ENCODE assay signal across 21 cellular contexts in the genomic region with DNA sequence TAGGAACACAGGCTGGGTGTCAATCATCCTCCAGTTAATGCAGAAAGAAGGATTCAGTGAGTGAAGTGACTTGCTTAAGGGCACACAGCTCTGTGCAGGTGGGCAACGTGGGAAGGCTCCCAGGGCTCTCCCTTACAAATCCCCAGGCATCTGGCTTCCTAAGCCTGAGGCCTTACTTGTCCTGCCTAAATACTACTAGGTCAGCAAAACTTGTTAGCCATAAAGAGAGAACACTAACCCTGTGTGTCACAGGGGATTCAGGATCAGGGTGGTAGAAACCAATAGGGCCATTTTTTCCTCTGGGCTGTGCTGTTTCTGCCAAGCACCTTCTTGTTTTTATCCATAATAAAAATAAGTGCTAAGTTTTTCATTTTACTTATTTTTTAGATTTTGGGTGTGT. TPM values are rescaled to one million over a fixed set of nuclear protein-coding genes. Genes with fewer than 3 reads are reported as not detected.
DNase-seq lines count a peak whose midpoint lies in the region; ATAC-seq, FAIRE-seq and TF ChIP-seq lines count a peak whose summit lies in the region.
"Had no signal": no experiment of that assay in that cellular context is flagged by ENCODE, and none has a peak within 500 bp of the region (broad histone marks: within the 10 kb centered on the region; RNA-seq: fewer than 3 reads in every experiment).

No MANE protein-coding gene starts in this region.

- intact Hi-C loops in activated CD4-positive, alpha-beta T cell treated with anti-CD3 and anti-CD28 coated beads, Interleukin-2, amount 10 ng/mL, durations not matched to agents 24 days and 14 days (cut with micrococcal nuclease), result no loop called here
- intact Hi-C loops in naive thymus-derived CD4-positive, alpha-beta T cell (cut with micrococcal nuclease), result no loop called here

- no peak for FAIRE-seq in A549 (lab: Jason Lieb, UNC)
- FAIRE-seq in bronchial epithelial cell (lab: Jason Lieb, UNC), result no peak
- FAIRE-seq: G401.6 had no signal

- peaks cover 21% of the 10 kb centered on the region for H3K4me1 Mint-ChIP-seq in mesothelial cell of epicardium
- H3K4me1 Mint-ChIP-seq in activated CD4-positive, alpha-beta T cell treated with anti-CD3 and anti-CD28 coated beads, Interleukin-2, amount 10 ng/mL, durations not matched to agents 24 days and 14 days, result no peaks in the 10 kb centered on the region
- peaks cover 0 to 6% (median 4%) of the 10 kb centered on the region in 7 donors for H3K4me1 Mint-ChIP-seq in naive thymus-derived CD4-positive, alpha-beta T cell
- H3K4me1 Mint-ChIP-seq: H9 had no signal

- H3K4me1 ChIP-seq in A549, result peaks cover 23% of the 10 kb centered on the region
- peaks cover 0 to 5% of the 10 kb centered on the region in 2 donors for H3K4me1 ChIP-seq in naive thymus-derived CD4-positive, alpha-beta T cell (ENCODE audit: control insufficient read depth in 2 of 2, insufficient read depth in 2 of 2, low read length in 2 of 2)

- TF ChIP-seq CTCF in A549 (IDR thresholded peaks at IDR 0.05), result no peak
- TF ChIP-seq CTCF in bronchial epithelial cell (IDR thresholded peaks at IDR 0.05; ENCODE audit: insufficient read depth, low read length, severe bottlenecking), result no peak
- no peak for TF ChIP-seq CTCF in mesothelial cell of epicardium (IDR thresholded peaks at IDR 0.05; ENCODE audit: unreplicated experiment)

- H3K36me3 Mint-ChIP-seq in mesothelial cell of epicardium, result no peaks in the 10 kb centered on the region
- no peaks in the 10 kb centered on the region for H3K36me3 Mint-ChIP-seq in activated CD4-positive, alpha-beta T cell treated with anti-CD3 and anti-CD28 coated beads, Interleukin-2, amount 10 ng/mL, durations not matched to agents 24 days and 14 days (ENCODE audit: low read depth)
- H3K36me3 Mint-ChIP-seq in naive thymus-derived CD4-positive, alpha-beta T cell, result no peaks in the 10 kb centered on the region

- no peaks in the 10 kb centered on the region for H3K27me3 ChIP-seq in bronchial epithelial cell (ENCODE audit: control insufficient read depth, insufficient read depth, low read length)
- no peaks in the 10 kb centered on the region for H3K27me3 ChIP-seq in naive thymus-derived CD4-positive, alpha-beta T cell (ENCODE audit: control insufficient read depth in 2 of 2, insufficient read depth in 2 of 2, low read length in 2 of 2)

- WGBS in A549 (ENCODE audit: missing lambda C conversion rate), result 78% methylated on average over 1 of the region's 1 CpG

- H3K4me2 ChIP-seq in A549, result peak overlapping the region; percentile 73

- CTCF ChIA-PET in A549 (lab: Yijun Ruan, JAX) (interaction anchor here (1.0 to 1.7 kb wide), 2 partner anchors 33 to 339 kb away, joined by 3 to 4 read pairs; no protein-coding TSS in a partner anchor), HEK293T (lab: Yijun Ruan, JAX) (interaction anchor here (0.8 kb wide), 1 partner anchor 227 kb away, joined by 3 read pairs; no protein-coding TSS in a partner anchor)
- CTCF ChIA-PET in naive thymus-derived CD4-positive, alpha-beta T cell (lab: Charles Lee), result no interaction called here

- DNase-seq in A549 (ENCODE audit: low read depth in 1 of 2, low spot score in 1 of 2) (no peak), HEK293T (ENCODE audit: extremely low spot score) (no peak), bronchial epithelial cell (ENCODE audit: low read depth) (peak; percentile 10), mesothelial cell of epicardium (ENCODE audit: low spot score in 2 of 2, unreplicated experiment in 2 of 2) (no peak), NCI-H2196 (lab: John Stamatoyannopoulos, UW; ENCODE audit: unreplicated experiment) (no peak)
- no peak for DNase-seq in activated CD4-positive, alpha-beta T cell treated with anti-CD3 and anti-CD28 coated beads, Interleukin-2, amount 10 ng/mL, durations not matched to agents 24 days and 14 days
- no peak for DNase-seq in naive thymus-derived CD4-positive, alpha-beta T cell
- DNase-seq: AML-193; DMS 273 treated with DMSO at 0.1 percent for 48 hours; DND-41; Kasumi-1; MM.1S; NCI-H1092 treated with DMSO at 0.1 percent for 48 hours; NCI-H2081 treated with DMSO at 0.1 percent for 48 hours; NCI-H510A; NCI-H748 treated with DMSO at 0.1 percent for 48 hours; NK-92 treated with Interleukin-12 subunit alpha and Interleukin-12 subunit beta, amount 100 ng/mL, for 24 hours had no signal

- peaks cover 4% of the 10 kb centered on the region for H3K9me3 Mint-ChIP-seq in mesothelial cell of epicardium
- peaks cover 3% of the 10 kb centered on the region for H3K9me3 Mint-ChIP-seq in activated CD4-positive, alpha-beta T cell treated with anti-CD3 and anti-CD28 coated beads, Interleukin-2, amount 10 ng/mL, durations not matched to agents 24 days and 14 days
- peaks cover 0 to 10% (median 3%) of the 10 kb centered on the region in 11 donors for H3K9me3 Mint-ChIP-seq in naive thymus-derived CD4-positive, alpha-beta T cell

- H3K4me3 ChIP-seq in A549 (no peak overlapping the region), bronchial epithelial cell (ENCODE audit: low read depth, low read length) (no peak overlapping the region)
- no peak overlapping the region for H3K4me3 ChIP-seq in naive thymus-derived CD4-positive, alpha-beta T cell (ENCODE audit: low read length)

- TF ChIP-seq POLR2A in A549 (IDR thresholded peaks at IDR 0.05; ENCODE audit: low read length), result no peak

- no peaks in the 10 kb centered on the region for H3K36me3 ChIP-seq in bronchial epithelial cell (ENCODE audit: control insufficient read depth, insufficient read depth, low read length)
- no peaks in the 10 kb centered on the region for H3K36me3 ChIP-seq in naive thymus-derived CD4-positive, alpha-beta T cell (ENCODE audit: control insufficient read depth in 2 of 3, insufficient read depth in 3 of 3, low read length in 3 of 3)

- H3K4me3 Mint-ChIP-seq in mesothelial cell of epicardium, result no peak overlapping the region
- H3K4me3 Mint-ChIP-seq in activated CD4-positive, alpha-beta T cell treated with anti-CD3 and anti-CD28 coated beads, Interleukin-2, amount 10 ng/mL, durations not matched to agents 24 days and 14 days, result no peak overlapping the region
- no peak overlapping the region for H3K4me3 Mint-ChIP-seq in naive thymus-derived CD4-positive, alpha-beta T cell
- H3K4me3 Mint-ChIP-seq: H9 had no signal

- peaks cover under 1% of the 10 kb centered on the region for H3K27me3 Mint-ChIP-seq in mesothelial cell of epicardium (ENCODE audit: low read depth)
- H3K27me3 Mint-ChIP-seq in activated CD4-positive, alpha-beta T cell treated with anti-CD3 and anti-CD28 coated beads, Interleukin-2, amount 10 ng/mL, durations not matched to agents 24 days and 14 days, result no peaks in the 10 kb centered on the region
- H3K27me3 Mint-ChIP-seq in naive thymus-derived CD4-positive, alpha-beta T cell, result peaks cover 0 to 9% (median 0%) of the 10 kb centered on the region in 5 donors

- POLR2A ChIA-PET in A549 (lab: Yijun Ruan, JAX) (no interaction called here), HEK293T (lab: Yijun Ruan, JAX) (no interaction called here)
- POLR2A ChIA-PET in naive thymus-derived CD4-positive, alpha-beta T cell (lab: Charles Lee), result no interaction called here

- H3K27ac ChIP-seq in A549, result peak overlapping the region; percentile 62 to 71; a peak in 3 of 6 replicates
- no peak overlapping the region for H3K27ac ChIP-seq in naive thymus-derived CD4-positive, alpha-beta T cell (ENCODE audit: low read depth, low read length)
- H3K27ac ChIP-seq: C4-2B had no signal

- H3K9me3 ChIP-seq in A549, result no peaks in the 10 kb centered on the region
- no peaks in the 10 kb centered on the region for H3K9me3 ChIP-seq in naive thymus-derived CD4-positive, alpha-beta T cell (ENCODE audit: control insufficient read depth in 2 of 3, low read length in 3 of 3)

- TF ChIP-seq RAD21 in A549 (conservative IDR thresholded peaks at IDR 0.05 in 1 of 2, IDR thresholded peaks at IDR 0.05 in 1 of 2), result no peak

- H3K27ac Mint-ChIP-seq in mesothelial cell of epicardium, result peak overlapping the region; percentile 49
- H3K27ac Mint-ChIP-seq in activated CD4-positive, alpha-beta T cell treated with anti-CD3 and anti-CD28 coated beads, Interleukin-2, amount 10 ng/mL, durations not matched to agents 24 days and 14 days, result no peak overlapping the region
- no peak overlapping the region for H3K27ac Mint-ChIP-seq in naive thymus-derived CD4-positive, alpha-beta T cell
- H3K27ac Mint-ChIP-seq: H9 had no signal

- no peak for TF ChIP-seq EP300 in A549 (IDR thresholded peaks at IDR 0.05)

- no peak; a peak in 1 of 6 replicates for ATAC-seq in A549
- no peak for ATAC-seq in naive thymus-derived CD4-positive, alpha-beta T cell

TF ChIP-seq in A549, 52 proteins besides CTCF, POLR2A, EP300 and RAD21 (continues in another document):
- TF ChIP-seq BHLHE40 (IDR thresholded peaks at IDR 0.05; ENCODE audit: low read depth, low read length) (no peak), ZC3H11A (IDR thresholded peaks at IDR 0.05) (no peak)
- TF ChIP-seq, protein P1, sequence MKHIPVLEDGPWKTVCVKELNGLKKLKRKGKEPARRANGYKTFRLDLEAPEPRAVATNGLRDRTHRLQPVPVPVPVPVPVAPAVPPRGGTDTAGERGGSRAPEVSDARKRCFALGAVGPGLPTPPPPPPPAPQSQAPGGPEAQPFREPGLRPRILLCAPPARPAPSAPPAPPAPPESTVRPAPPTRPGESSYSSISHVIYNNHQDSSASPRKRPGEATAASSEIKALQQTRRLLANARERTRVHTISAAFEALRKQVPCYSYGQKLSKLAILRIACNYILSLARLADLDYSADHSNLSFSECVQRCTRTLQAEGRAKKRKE (CRISPR knock-in tag; IDR thresholded peaks at IDR 0.05; ENCODE audit: low read depth), result no peak

TF ChIP-seq in HEK293T, 16 proteins besides CTCF, POLR2A, EP300 and RAD21 (continues in another document):
- TF ChIP-seq NFRKB (IDR thresholded peaks at IDR 0.05), result no peak

RNA-seq across cellular contexts. Expression of a gene that starts 55.0 kb away (rescaled TPM):
- polyA plus RNA-seq in A549 (2011; rRNA removed), result 0.97 and 1.2 TPM in 2 replicates
- polyA plus RNA-seq in A549 (2012; cell fraction: cytosol; rRNA removed), result 0.70 and 1.2 TPM in 2 replicates
- polyA plus RNA-seq in A549 (2012; cell fraction: nucleus; rRNA removed), result 2.2 and 2.5 TPM in 2 replicates
- polyA plus RNA-seq in A549 (2017; fragmentation: RNase III; extraction: RNeasy Plus Mini Kit Qiagen cat#74134 plus additional on column Dnase treatment), result 1.3 to 1.6 TPM (median 1.4 TPM) in 3 replicates
- 0.37 and 0.78 TPM in 2 replicates for polyA minus RNA-seq in A549 (2011; rRNA and poly(A)+ RNA removed)
- total RNA-seq in bronchial epithelial cell, result 2.9 and 3.1 TPM in 2 replicates
- 99.0 to 108 TPM (median 106 TPM) in 3 replicates for total RNA-seq in mesothelial cell of epicardium
- not detected in 2 replicates for total RNA-seq in activated CD4-positive, alpha-beta T cell treated with anti-CD3 and anti-CD28 coated beads, Interleukin-2, amount 10 ng/mL, durations not matched to agents 24 days and 14 days
- total RNA-seq in naive thymus-derived CD4-positive, alpha-beta T cell, result under 1 TPM in 2 of 5 experiments, not detected in 3; 0.19 to 0.44 TPM
- not detected for polyA plus RNA-seq in naive thymus-derived CD4-positive, alpha-beta T cell
- total RNA-seq: H9, OCI-LY7 had no signal

Comparison
In these comparisons a context has a peak if more than half of its experiments do, and no peak if none do; other contexts are left out.
1. RNA of a gene that starts 55.0 kb away (total RNA-seq): 99.0 to 108 TPM in mesothelial cell of epicardium; 2.9 to 3.1 TPM in bronchial epithelial cell, 0.19 to 0.44 TPM in naive thymus-derived CD4-positive, alpha-beta T cell and not detected in activated CD4-positive, alpha-beta T cell treated with anti-CD3 and anti-CD28 coated beads, Interleukin-2, amount 10 ng/mL, durations not matched to agents 24 days and 14 days; every median in the first group is over 10 times any median in the second.